Comparison of ENCODE assay signal across 13 cellular contexts in genomic region chr7:11650030-11650429, GRCh38.
"Had no signal": no experiment of that assay in that cellular context is flagged by ENCODE, and none has a peak within 500 bp of the region (broad histone marks: within the 10 kb centered on the region; RNA-seq: fewer than 3 reads in every experiment).

No MANE protein-coding gene starts in this region.

- H3K4me3 ChIP-seq: body of pancreas, esophagus muscularis mucosa, stomach had no signal

- H3K4me1 ChIP-seq: body of pancreas, esophagus muscularis mucosa had no signal

- H3K27ac Mint-ChIP-seq: activated CD8-positive, alpha-beta T cell treated with anti-CD3 and anti-CD28 coated beads, Interleukin-2, amount 10 ng/mL, durations not matched to agents 7 days and 5 days; activated naive CD4-positive, alpha-beta T cell treated with anti-CD3 and anti-CD28 coated beads for 36 hours; activated T-helper 17 cell treated with anti-CD3 and anti-CD28 coated beads, Interleukin-2, amount 50 U/mL, for 72 hours; naive B cell; T-cell had no signal

- H3K36me3 Mint-ChIP-seq: naive B cell, T-cell had no signal

- FAIRE-seq: small intestine had no signal

- ATAC-seq: activated CD8-positive, alpha-beta T cell treated with anti-CD3 and anti-CD28 coated beads, Interleukin-2, amount 10 ng/mL, durations not matched to agents 7 days and 5 days; activated T-helper 17 cell treated with anti-CD3 and anti-CD28 coated beads, Interleukin-2, amount 50 U/mL, for 72 hours; body of pancreas; T-cell had no signal

- H3K27ac ChIP-seq: body of pancreas, esophagus muscularis mucosa, stomach had no signal

- H3K9me3 Mint-ChIP-seq: activated naive CD4-positive, alpha-beta T cell treated with anti-CD3 and anti-CD28 coated beads for 36 hours had no signal

- H3K27me3 ChIP-seq: body of pancreas, esophagus muscularis mucosa, stomach had no signal

- H3K4me3 Mint-ChIP-seq: activated CD8-positive, alpha-beta T cell treated with anti-CD3 and anti-CD28 coated beads, Interleukin-2, amount 10 ng/mL, durations not matched to agents 7 days and 5 days; activated naive CD4-positive, alpha-beta T cell treated with anti-CD3 and anti-CD28 coated beads for 36 hours; activated T-helper 17 cell treated with anti-CD3 and anti-CD28 coated beads, Interleukin-2, amount 50 U/mL, for 72 hours; naive B cell; T-cell had no signal

- H3K27me3 Mint-ChIP-seq: activated T-helper 17 cell treated with anti-CD3 and anti-CD28 coated beads, Interleukin-2, amount 50 U/mL, for 72 hours; naive B cell; T-cell had no signal

- H3K4me1 Mint-ChIP-seq: activated T-helper 17 cell treated with anti-CD3 and anti-CD28 coated beads, Interleukin-2, amount 50 U/mL, for 72 hours; naive B cell; T-cell had no signal

- H3K36me3 ChIP-seq: esophagus muscularis mucosa, stomach had no signal

- H3K9me3 ChIP-seq: body of pancreas, esophagus muscularis mucosa, stomach had no signal

- DNase-seq: activated CD4-positive, alpha-beta T cell treated with anti-CD3 and anti-CD28 coated beads for 48 hours; activated CD8-positive, alpha-beta T cell treated with anti-CD3 and anti-CD28 coated beads, Interleukin-2, amount 10 ng/mL, durations not matched to agents 7 days and 5 days; activated naive CD4-positive, alpha-beta T cell treated with anti-CD3 and anti-CD28 coated beads for 36 hours; body of pancreas; cerebellar nuclear complex; hippocampal formation; midbrain; naive B cell; small intestine; stomach; T-cell had no signal
